35 cellular contexts compared by ENCODE assay signal in genomic region chr6:1023229-1023628, GRCh38.
"Had no signal": no experiment of that assay in that cellular context is flagged by ENCODE, and none has a peak within 500 bp of the region (broad histone marks: within the 10 kb centered on the region; RNA-seq: fewer than 3 reads in every experiment).

No MANE protein-coding gene starts in this region.

- H3K27me3 Mint-ChIP-seq: activated B cell treated with CpG ODN at 0.5 μM for 24 hours had no signal

- DNase-seq: activated B cell treated with CpG ODN at 0.5 μM for 24 hours; activated CD4-positive, alpha-beta memory T cell treated with anti-CD3 and anti-CD28 coated beads for 36 hours; activated CD4-positive, alpha-beta T cell treated with anti-CD3 and anti-CD28 coated beads for 4 hours; activated CD4-positive, alpha-beta T cell treated with anti-CD3 and anti-CD28 coated beads, Interleukin-2, amount 10 ng/mL, durations not matched to agents 24 days and 14 days; activated CD4-positive, alpha-beta T cell treated with anti-CD3 and anti-CD28 coated beads, Interleukin-2, amount 50 U/mL, for 1 hour; activated CD4-positive, alpha-beta T cell treated with anti-CD3 and anti-CD28 coated beads, Interleukin-2, amount 50 U/mL, for 4 hours; activated CD4-positive, CD25-positive, alpha-beta regulatory T cell treated with anti-CD3 and anti-CD28 coated beads, Interleukin-2, amount 50 U/mL, for 72 hours; activated CD8-positive, alpha-beta memory T cell treated with anti-CD3 and anti-CD28 coated beads, Interleukin-2, amount 50 U/mL, for 4 hours; activated CD8-positive, alpha-beta T cell treated with anti-CD3 and anti-CD28 coated beads for 36 hours; activated effector memory CD4-positive, alpha-beta T cell treated with anti-CD3 and anti-CD28 coated beads, Interleukin-2, amount 50 U/mL, for 16 hours; activated gamma-delta T cell treated with Interleukin-2 at 50 U/mL for 16 hours; activated naive CD4-positive, alpha-beta T cell; activated naive CD4-positive, alpha-beta T cell treated with anti-CD3 and anti-CD28 coated beads for 36 hours; activated naive CD4-positive, alpha-beta T cell treated with anti-CD3 and anti-CD28 coated beads, Interleukin-2, amount 50 U/mL, for 16 hours; activated naive CD8-positive, alpha-beta T cell treated with anti-CD3 and anti-CD28 coated beads for 36 hours; activated T-cell treated with anti-CD3 and anti-CD28 coated beads for 4 hours; activated T-cell treated with anti-CD3 and anti-CD28 coated beads, Interleukin-2, amount 50 U/mL, for 1 hour; activated T-cell treated with anti-CD3 and anti-CD28 coated beads, Interleukin-2, amount 50 U/mL, for 4 hours; activated T-cell treated with anti-CD3 and anti-CD28 coated beads, Interleukin-2, amount 50 U/mL, for 72 hours; adrenal gland; amniotic stem cell; aorta; body of pancreas; brain microvascular endothelial cell; central memory CD4-positive, alpha-beta T cell; T-helper 1 cell; T-helper 2 cell; T-helper 9 cell had no signal

- H3K4me3 ChIP-seq: adrenal gland, body of pancreas, breast epithelium had no signal

- H3K36me3 Mint-ChIP-seq: activated CD4-positive, alpha-beta memory T cell treated with anti-CD3 and anti-CD28 coated beads for 36 hours; activated naive CD8-positive, alpha-beta T cell treated with anti-CD3 and anti-CD28 coated beads for 36 hours had no signal

- ATAC-seq: activated CD8-positive, alpha-beta T cell treated with anti-CD3 and anti-CD28 coated beads for 36 hours; activated naive CD4-positive, alpha-beta T cell treated with anti-CD3 and anti-CD28 coated beads, Interleukin-2, amount 50 U/mL, for 72 hours; activated T-cell treated with anti-CD3 and anti-CD28 coated beads, Interleukin-2, amount 50 U/mL, for 4 hours; activated T-cell treated with anti-CD3 and anti-CD28 coated beads, Interleukin-2, amount 50 U/mL, for 72 hours; activated T-helper 17 cell treated with anti-CD3 and anti-CD28 coated beads, Interleukin-2, amount 50 U/mL, for 72 hours; body of pancreas had no signal

- H3K27ac ChIP-seq: adrenal gland, body of pancreas, brain microvascular endothelial cell, breast epithelium, VCaP had no signal

- H3K36me3 ChIP-seq: adrenal gland, brain microvascular endothelial cell, breast epithelium had no signal

- H3K9me3 ChIP-seq: adrenal gland, body of pancreas, breast epithelium had no signal

- H3K4me1 ChIP-seq: adrenal gland, body of pancreas, breast epithelium had no signal

- H3K4me3 Mint-ChIP-seq: activated B cell treated with CpG ODN at 0.5 μM for 24 hours; activated CD4-positive, alpha-beta memory T cell treated with anti-CD3 and anti-CD28 coated beads for 36 hours; activated CD4-positive, alpha-beta T cell treated with anti-CD3 and anti-CD28 coated beads, Interleukin-2, amount 10 ng/mL, durations not matched to agents 24 days and 14 days; activated CD8-positive, alpha-beta T cell treated with anti-CD3 and anti-CD28 coated beads for 36 hours; activated naive CD4-positive, alpha-beta T cell treated with anti-CD3 and anti-CD28 coated beads for 36 hours; activated naive CD8-positive, alpha-beta T cell treated with anti-CD3 and anti-CD28 coated beads for 36 hours; activated T-cell treated with anti-CD3 and anti-CD28 coated beads, Interleukin-2, amount 50 U/mL, for 4 hours; activated T-cell treated with anti-CD3 and anti-CD28 coated beads, Interleukin-2, amount 50 U/mL, for 72 hours; activated T-helper 1 cell treated with anti-CD3 and anti-CD28 coated beads, Interleukin-12 subunit alpha, Interleukin-12 subunit beta, Interleukin-2, Interleukin-4 antibody, amounts not matched to agents 30 ng/mL and 10 ng/mL and 1 ng/mL, durations not matched to agents 14 hours and 24 hours and 36 hours; activated T-helper 17 cell treated with anti-CD3 and anti-CD28 coated beads, Interleukin-2, amount 50 U/mL, for 72 hours; T-helper 1 cell treated with Interleukin-12 subunit alpha and Interleukin-12 subunit beta and Interleukin-4 antibody, amounts not matched to agents 30 μg/mL and 1 μg/mL, for 36 hours; T-helper 2 cell treated with Interferon-gamma antibody and Interleukin-4, amounts not matched to agents 5 μg/mL and 100 μg/mL, for 36 hours had no signal

- H3K27ac Mint-ChIP-seq: activated B cell treated with CpG ODN at 0.5 μM for 24 hours; activated CD4-positive, alpha-beta memory T cell treated with anti-CD3 and anti-CD28 coated beads for 36 hours; activated CD4-positive, alpha-beta T cell treated with anti-CD3 and anti-CD28 coated beads, Interleukin-2, amount 10 ng/mL, durations not matched to agents 24 days and 14 days; activated CD8-positive, alpha-beta T cell treated with anti-CD3 and anti-CD28 coated beads for 36 hours; activated naive CD4-positive, alpha-beta T cell treated with anti-CD3 and anti-CD28 coated beads for 36 hours; activated naive CD4-positive, alpha-beta T cell treated with anti-CD3 and anti-CD28 coated beads, Interleukin-2, amount 50 U/mL, for 72 hours; activated naive CD8-positive, alpha-beta T cell treated with anti-CD3 and anti-CD28 coated beads for 36 hours; activated T-cell treated with anti-CD3 and anti-CD28 coated beads, Interleukin-2, amount 50 U/mL, for 72 hours; activated T-helper 1 cell treated with anti-CD3 and anti-CD28 coated beads, Interleukin-12 subunit alpha, Interleukin-12 subunit beta, Interleukin-2, Interleukin-4 antibody, amounts not matched to agents 30 ng/mL and 10 ng/mL and 1 ng/mL, durations not matched to agents 14 hours and 24 hours and 36 hours; activated T-helper 17 cell treated with anti-CD3 and anti-CD28 coated beads, Interleukin-2, amount 50 U/mL, for 72 hours; T-helper 1 cell treated with Interleukin-12 subunit alpha and Interleukin-12 subunit beta and Interleukin-4 antibody, amounts not matched to agents 30 μg/mL and 1 μg/mL, for 36 hours; T-helper 2 cell treated with Interferon-gamma antibody and Interleukin-4, amounts not matched to agents 5 μg/mL and 100 μg/mL, for 36 hours had no signal

- H3K4me1 Mint-ChIP-seq: activated B cell treated with CpG ODN at 0.5 μM for 24 hours; activated CD4-positive, alpha-beta T cell treated with anti-CD3 and anti-CD28 coated beads, Interleukin-2, amount 10 ng/mL, durations not matched to agents 24 days and 14 days; activated naive CD8-positive, alpha-beta T cell treated with anti-CD3 and anti-CD28 coated beads for 36 hours; activated T-helper 17 cell treated with anti-CD3 and anti-CD28 coated beads, Interleukin-2, amount 50 U/mL, for 72 hours had no signal

- H3K9me3 Mint-ChIP-seq: activated CD4-positive, alpha-beta memory T cell treated with anti-CD3 and anti-CD28 coated beads for 36 hours; activated naive CD4-positive, alpha-beta T cell treated with anti-CD3 and anti-CD28 coated beads for 36 hours; activated naive CD8-positive, alpha-beta T cell treated with anti-CD3 and anti-CD28 coated beads for 36 hours; activated T-helper 1 cell treated with anti-CD3 and anti-CD28 coated beads, Interleukin-12 subunit alpha, Interleukin-12 subunit beta, Interleukin-2, Interleukin-4 antibody, amounts not matched to agents 30 ng/mL and 10 ng/mL and 1 ng/mL, durations not matched to agents 14 hours and 24 hours and 36 hours; T-helper 1 cell treated with Interleukin-12 subunit alpha and Interleukin-12 subunit beta and Interleukin-4 antibody, amounts not matched to agents 30 μg/mL and 1 μg/mL, for 36 hours; T-helper 2 cell treated with Interferon-gamma antibody and Interleukin-4, amounts not matched to agents 5 μg/mL and 100 μg/mL, for 36 hours had no signal

- H3K27me3 ChIP-seq: body of pancreas, brain microvascular endothelial cell had no signal
